ENCODE assay signal across 15 cellular contexts in genomic region chr16:16137110-16137509, GRCh38.
DNase-seq lines count a peak whose midpoint lies in the region.
"Had no signal": no experiment of that assay in that cellular context is flagged by ENCODE, and none has a peak within 500 bp of the region (broad histone marks: within the 10 kb centered on the region; RNA-seq: fewer than 3 reads in every experiment).

No MANE protein-coding gene starts in this region.

- DNase-seq in DMS 273 (lab: John Stamatoyannopoulos, UW; ENCODE audit: unreplicated experiment) (peak; percentile 16), DMS 273 treated with DMSO at 0.1 percent for 48 hours (lab: John Stamatoyannopoulos, UW) (no peak), ELF-1 (ENCODE audit: low read depth, low spot score) (peak; percentile 24), NAMALWA (ENCODE audit: low spot score) (peak; percentile 27), fibroblast of gingiva (ENCODE audit: low read depth) (peak; percentile 20), medulla oblongata (ENCODE audit: extremely low spot score) (no peak), NCI-H2107 treated with DMSO at 0.1 percent for 48 hours (lab: John Stamatoyannopoulos, UW; ENCODE audit: unreplicated experiment) (no peak)
- no peak for DNase-seq in activated CD8-positive, alpha-beta memory T cell treated with anti-CD3 and anti-CD28 coated beads, Interleukin-2, amount 50 U/mL, for 4 hours
- DNase-seq: C1 segment of cervical spinal cord; Calu3; CD4-positive, alpha-beta T cell; DMS153; DND-41; GF-D8; IMR-90 had no signal

Comparison
In these comparisons a context has a peak if more than half of its experiments do, and no peak if none do; other contexts are left out.
1. DNase-seq: peak in DMS 273 (single experiment), ELF-1 (single experiment), NAMALWA (single experiment) and fibroblast of gingiva (single experiment); none in DMS 273 treated with DMSO at 0.1 percent for 48 hours (single experiment), activated CD8-positive, alpha-beta memory T cell treated with anti-CD3 and anti-CD28 coated beads, Interleukin-2, amount 50 U/mL, for 4 hours (single experiment), medulla oblongata (single experiment) and NCI-H2107 treated with DMSO at 0.1 percent for 48 hours (single experiment).